In the genomic region with DNA sequence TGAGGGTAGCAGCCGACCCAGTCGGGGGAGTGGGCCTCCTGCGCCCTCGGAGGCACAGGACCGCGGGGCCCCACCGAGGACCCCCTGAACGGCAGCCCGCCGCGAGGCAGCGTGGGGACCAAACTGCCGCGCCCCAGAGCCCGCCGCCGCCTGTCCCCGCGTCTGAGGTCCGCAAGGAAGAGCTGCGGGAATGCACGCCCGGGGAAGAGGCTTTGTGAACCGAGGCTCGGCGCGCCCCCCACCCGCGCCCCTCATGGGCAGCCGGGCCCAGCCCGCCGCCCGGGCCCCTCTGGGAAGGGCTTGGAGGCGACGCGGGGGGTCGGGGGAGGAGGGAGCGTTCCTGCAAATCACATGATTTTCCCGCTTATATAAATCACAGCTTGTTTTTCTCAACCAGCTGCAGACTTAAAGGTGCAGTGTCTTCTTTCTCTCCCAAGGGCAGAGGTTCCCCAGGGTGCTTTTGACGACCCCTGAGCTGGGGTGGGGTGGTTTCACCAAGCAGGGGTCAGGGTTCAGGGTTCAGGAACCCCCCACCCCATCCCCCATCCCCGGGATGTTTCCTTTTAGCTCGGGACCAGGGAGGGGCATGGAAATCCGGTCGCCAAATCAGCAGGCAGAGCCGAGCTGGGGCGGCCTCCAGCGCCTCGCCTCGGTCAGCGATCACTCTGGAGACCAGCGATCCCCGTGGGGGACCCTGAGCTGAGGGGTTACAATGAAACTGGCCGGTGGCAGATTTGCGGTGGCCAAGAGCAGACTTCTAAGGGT, we compare ENCODE assay signal across 8 cellular contexts. TPM values are rescaled to one million over a fixed set of nuclear protein-coding genes. Genes with fewer than 3 reads are reported as not detected.
DNase-seq lines count a peak whose midpoint lies in the region; ATAC-seq and TF ChIP-seq lines count a peak whose summit lies in the region.

No MANE protein-coding gene starts in this region.

- DNase-seq in DMS53 treated with DMSO at 0.1 percent for 48 hours (lab: John Stamatoyannopoulos, UW; ENCODE audit: unreplicated experiment) (peak; percentile 46), NCI-H146 (lab: John Stamatoyannopoulos, UW) (peak; percentile 73), foreskin keratinocyte (no peak)
- peak in 6 of 9 donors; percentile 14 to 34 (median 24) for DNase-seq in naive thymus-derived CD4-positive, alpha-beta T cell
- DNase-seq in NK-92 treated with Interleukin-12 subunit alpha and Interleukin-12 subunit beta, amount 100 ng/mL, for 24 hours (lab: John Stamatoyannopoulos, UW) = no peak

- no peaks in the 10 kb centered on the region for H3K27me3 Mint-ChIP-seq in activated T-helper 17 cell treated with anti-CD3 and anti-CD28 coated beads, Interleukin-2, amount 50 U/mL, for 72 hours
- peaks cover 0 to 6% (median 0%) of the 10 kb centered on the region in 5 donors for H3K27me3 Mint-ChIP-seq in naive thymus-derived CD4-positive, alpha-beta T cell

- peak overlapping the region; percentile 75 for H3K4me3 Mint-ChIP-seq in activated T-helper 17 cell treated with anti-CD3 and anti-CD28 coated beads, Interleukin-2, amount 50 U/mL, for 72 hours
- peak overlapping the region; percentile 81 to 91 (median 88) for H3K4me3 Mint-ChIP-seq in naive thymus-derived CD4-positive, alpha-beta T cell

- H3K27ac ChIP-seq in foreskin keratinocyte = peak overlapping the region; percentile 68
- peak overlapping the region; percentile 61 for H3K27ac ChIP-seq in naive thymus-derived CD4-positive, alpha-beta T cell (ENCODE audit: low read depth, low read length)

- H3K27me3 ChIP-seq in foreskin keratinocyte = no peaks in the 10 kb centered on the region
- no peaks in the 10 kb centered on the region for H3K27me3 ChIP-seq in naive thymus-derived CD4-positive, alpha-beta T cell (ENCODE audit: control insufficient read depth in 2 of 2, insufficient read depth in 2 of 2, low read length in 2 of 2)

- H3K4me1 Mint-ChIP-seq in activated T-helper 17 cell treated with anti-CD3 and anti-CD28 coated beads, Interleukin-2, amount 50 U/mL, for 72 hours = peaks cover 43% of the 10 kb centered on the region
- peaks cover 32 to 60% (median 59%) of the 10 kb centered on the region in 7 donors for H3K4me1 Mint-ChIP-seq in naive thymus-derived CD4-positive, alpha-beta T cell

- peak overlapping the region; percentile 49 for H3K27ac Mint-ChIP-seq in activated T-helper 17 cell treated with anti-CD3 and anti-CD28 coated beads, Interleukin-2, amount 50 U/mL, for 72 hours
- peak overlapping the region; percentile 86 to 98 (median 92) for H3K27ac Mint-ChIP-seq in naive thymus-derived CD4-positive, alpha-beta T cell

- CTCF ChIA-PET in naive thymus-derived CD4-positive, alpha-beta T cell (lab: Charles Lee) = interaction anchor here (1.0 to 4.0 kb wide), 15 partner anchors 9 to 140 kb away, joined by 3 to 39 read pairs (median 4); partner anchors contain the start of genes CTDSP2 and TSFM

- no peaks in the 10 kb centered on the region for H3K36me3 ChIP-seq in naive thymus-derived CD4-positive, alpha-beta T cell (ENCODE audit: control insufficient read depth in 2 of 3, insufficient read depth in 3 of 3, low read length in 3 of 3)

- no peaks in the 10 kb centered on the region for H3K36me3 Mint-ChIP-seq in activated T-helper 17 cell treated with anti-CD3 and anti-CD28 coated beads, Interleukin-2, amount 50 U/mL, for 72 hours (ENCODE audit: low read depth)
- H3K36me3 Mint-ChIP-seq in naive thymus-derived CD4-positive, alpha-beta T cell = no peaks in the 10 kb centered on the region

- H3K9me3 ChIP-seq in naive thymus-derived CD4-positive, alpha-beta T cell (ENCODE audit: control insufficient read depth in 2 of 3, low read length in 3 of 3) = no peaks in the 10 kb centered on the region

- intact Hi-C loops in naive thymus-derived CD4-positive, alpha-beta T cell (cut with micrococcal nuclease) = loop anchor here in 1 of 2 donors (1.0 kb wide), 1 partner anchor 93 kb away; no protein-coding TSS in a partner anchor

- H3K4me3 ChIP-seq in naive thymus-derived CD4-positive, alpha-beta T cell (ENCODE audit: low read length) = peak overlapping the region; percentile 54

- no peaks in the 10 kb centered on the region for H3K9me3 Mint-ChIP-seq in activated T-helper 17 cell treated with anti-CD3 and anti-CD28 coated beads, Interleukin-2, amount 50 U/mL, for 72 hours
- H3K9me3 Mint-ChIP-seq in naive thymus-derived CD4-positive, alpha-beta T cell = no peaks in the 10 kb centered on the region

- H3K4me1 ChIP-seq in foreskin keratinocyte = peaks cover 34% of the 10 kb centered on the region
- peaks cover 34 to 49% of the 10 kb centered on the region in 2 donors for H3K4me1 ChIP-seq in naive thymus-derived CD4-positive, alpha-beta T cell (ENCODE audit: control insufficient read depth in 2 of 2, insufficient read depth in 2 of 2, low read length in 2 of 2)

- POLR2A ChIA-PET in naive thymus-derived CD4-positive, alpha-beta T cell (lab: Charles Lee) = interaction anchor here (0.9 to 3.6 kb wide), 15 partner anchors 8 to 124 kb away, joined by 3 to 27 read pairs (median 5); partner anchors contain the start of genes ATP23, CTDSP2, EEF1AKMT3 and METTL1

- no peak for ATAC-seq in activated T-helper 17 cell treated with anti-CD3 and anti-CD28 coated beads, Interleukin-2, amount 50 U/mL, for 72 hours (replicated peaks)
- no peak for ATAC-seq in foreskin keratinocyte
- no peak for ATAC-seq in naive thymus-derived CD4-positive, alpha-beta T cell
- ATAC-seq in GM18519 (IDR thresholded peaks at IDR 0.05; ENCODE audit: low FRiP score, unreplicated experiment) = no peak
- no peak for ATAC-seq in GM19455 (IDR thresholded peaks at IDR 0.05; ENCODE audit: unreplicated experiment)

- peak; percentile 62 for TF ChIP-seq CTCF in foreskin keratinocyte (conservative IDR thresholded peaks at IDR 0.05)

RNA-seq across cellular contexts. Expression of gene ATP23, which starts 44.7 kb away (rescaled TPM):
- 10 to 100 TPM; 13.5 to 19.4 TPM for total RNA-seq in activated T-helper 17 cell treated with anti-CD3 and anti-CD28 coated beads, Interleukin-2, amount 50 U/mL, for 72 hours
- 6.3 and 6.5 TPM in 2 replicates for total RNA-seq in foreskin keratinocyte
- 8.6 and 9.9 TPM in 2 replicates for polyA plus RNA-seq in foreskin keratinocyte
- 10 to 100 TPM in 1 of 5 experiments, 1 to 10 TPM in 4; 7.2 to 12.3 (median 8.2) TPM for total RNA-seq in naive thymus-derived CD4-positive, alpha-beta T cell
- polyA plus RNA-seq in naive thymus-derived CD4-positive, alpha-beta T cell = 10 to 100 TPM; 30.1 to 31.1 TPM

RNA-seq across cellular contexts. Expression of gene CTDSP2, which starts 50.1 kb away (rescaled TPM):
- 100 to 1,000 TPM in 1 of 2 donors, 10 to 100 TPM in 1; 68.5 to 113 TPM for total RNA-seq in activated T-helper 17 cell treated with anti-CD3 and anti-CD28 coated beads, Interleukin-2, amount 50 U/mL, for 72 hours
- 55.3 and 60.4 TPM in 2 replicates for total RNA-seq in foreskin keratinocyte
- polyA plus RNA-seq in foreskin keratinocyte = 31.9 and 32.1 TPM in 2 replicates
- total RNA-seq in naive thymus-derived CD4-positive, alpha-beta T cell = 100 to 1,000 TPM; 124 to 295 (median 145) TPM
- polyA plus RNA-seq in naive thymus-derived CD4-positive, alpha-beta T cell = 100 to 1,000 TPM in 1 of 2 donors, 10 to 100 TPM in 1; 86.9 to 110 TPM

Comparison
In these comparisons a context has a peak if more than half of its experiments do, and no peak if none do; other contexts are left out.
1. DNase-seq: peak in DMS53 treated with DMSO at 0.1 percent for 48 hours (single experiment), NCI-H146 (single experiment) and naive thymus-derived CD4-positive, alpha-beta T cell (6 of 9); none in foreskin keratinocyte (0 of 2) and NK-92 treated with Interleukin-12 subunit alpha and Interleukin-12 subunit beta, amount 100 ng/mL, for 24 hours (single experiment).